Comparison of ENCODE assay signal across 29 cellular contexts in genomic region chr1:109634292-109634691, GRCh38. TPM values are rescaled to one million over a fixed set of nuclear protein-coding genes. Genes with fewer than 3 reads are reported as not detected.
DNase-seq lines count a peak whose midpoint lies in the region; ATAC-seq and TF ChIP-seq lines count a peak whose summit lies in the region.
"Had no signal": no experiment of that assay in that cellular context is flagged by ENCODE, and none has a peak within 500 bp of the region (broad histone marks: within the 10 kb centered on the region; RNA-seq: fewer than 3 reads in every experiment).

No MANE protein-coding gene starts in this region.

- peak; percentile 72 for ATAC-seq in activated CD4-positive, alpha-beta T cell treated with anti-CD3 and anti-CD28 coated beads for 36 hours
- no peak for ATAC-seq in naive thymus-derived CD4-positive, alpha-beta T cell
- ATAC-seq in HG03095 (IDR thresholded peaks at IDR 0.05; ENCODE audit: unreplicated experiment) (no peak), GM19467 (IDR thresholded peaks at IDR 0.05; ENCODE audit: unreplicated experiment) (no peak), GM18873 (IDR thresholded peaks at IDR 0.05; ENCODE audit: low FRiP score, unreplicated experiment) (no peak)
- ATAC-seq: lower lobe of right lung, right cardiac atrium had no signal

- intact Hi-C loops in activated CD4-positive, alpha-beta T cell treated with anti-CD3 and anti-CD28 coated beads for 36 hours (cut with DNase I, micrococcal nuclease) = no loop called here
- intact Hi-C loops in naive thymus-derived CD4-positive, alpha-beta T cell (cut with micrococcal nuclease) = no loop called here

- peak overlapping the region; percentile 9 for H3K27ac Mint-ChIP-seq in activated CD4-positive, alpha-beta T cell treated with anti-CD3 and anti-CD28 coated beads for 36 hours
- peak overlapping the region in 6 of 9 donors; percentile 26 to 77 (median 48) for H3K27ac Mint-ChIP-seq in naive thymus-derived CD4-positive, alpha-beta T cell
- H3K27ac Mint-ChIP-seq: activated naive CD4-positive, alpha-beta T cell treated with anti-CD3 and anti-CD28 coated beads, Interleukin-2, amount 10 ng/mL, durations not matched to agents 7 days and 5 days had no signal

- no peaks in the 10 kb centered on the region for H3K79me2 ChIP-seq in OCI-LY3 (ENCODE audit: low read length)

- H3K27ac ChIP-seq in OCI-LY3 (ENCODE audit: low read length) = peak overlapping the region; percentile 43; the same call in 1 of the 2 replicates
- H3K27ac ChIP-seq in naive thymus-derived CD4-positive, alpha-beta T cell (ENCODE audit: low read depth, low read length) = no peak overlapping the region
- H3K27ac ChIP-seq: GM23248, KMS-11, lower lobe of right lung had no signal

- no peaks in the 10 kb centered on the region for H3K9me3 Mint-ChIP-seq in activated CD4-positive, alpha-beta T cell treated with anti-CD3 and anti-CD28 coated beads for 36 hours (ENCODE audit: low read depth)
- peaks cover 0 to 1% (median 0%) of the 10 kb centered on the region in 11 donors for H3K9me3 Mint-ChIP-seq in naive thymus-derived CD4-positive, alpha-beta T cell
- H3K9me3 Mint-ChIP-seq: activated naive CD4-positive, alpha-beta T cell treated with anti-CD3 and anti-CD28 coated beads, Interleukin-2, amount 10 ng/mL, durations not matched to agents 7 days and 5 days had no signal

- H3K4me3 ChIP-seq in GM12865 (ENCODE audit: low read depth, low read length) (no peak overlapping the region), OCI-LY3 (ENCODE audit: low read length) (peak overlapping the region; percentile 53)
- H3K4me3 ChIP-seq in naive thymus-derived CD4-positive, alpha-beta T cell (ENCODE audit: low read length) = no peak overlapping the region
- H3K4me3 ChIP-seq: GM23248, lower lobe of right lung had no signal

- H3K36me3 Mint-ChIP-seq in activated CD4-positive, alpha-beta T cell treated with anti-CD3 and anti-CD28 coated beads for 36 hours (ENCODE audit: low read depth) = peaks cover 13% of the 10 kb centered on the region
- H3K36me3 Mint-ChIP-seq in naive thymus-derived CD4-positive, alpha-beta T cell = peaks cover 0 to 11% (median 3%) of the 10 kb centered on the region in 5 donors

- H3K4me1 ChIP-seq in OCI-LY3 (ENCODE audit: low read length) = peaks cover 24% of the 10 kb centered on the region
- peaks cover 0 to 10% of the 10 kb centered on the region in 2 donors for H3K4me1 ChIP-seq in naive thymus-derived CD4-positive, alpha-beta T cell (ENCODE audit: control insufficient read depth in 2 of 2, insufficient read depth in 2 of 2, low read length in 2 of 2)

- TF ChIP-seq CTCF in GM12865 (IDR thresholded peaks at IDR 0.05; ENCODE audit: insufficient read depth, low read depth, low read length, missing control alignments) (no peak), OCI-LY3 (IDR thresholded peaks at IDR 0.05; ENCODE audit: low read depth, low read length) (no peak)

- H3K27me3 Mint-ChIP-seq in activated CD4-positive, alpha-beta T cell treated with anti-CD3 and anti-CD28 coated beads for 36 hours = no peaks in the 10 kb centered on the region
- H3K27me3 Mint-ChIP-seq in naive thymus-derived CD4-positive, alpha-beta T cell = no peaks in the 10 kb centered on the region

- no peaks in the 10 kb centered on the region for H3K27me3 ChIP-seq in OCI-LY3 (ENCODE audit: low read depth, low read length)
- no peaks in the 10 kb centered on the region for H3K27me3 ChIP-seq in naive thymus-derived CD4-positive, alpha-beta T cell (ENCODE audit: control insufficient read depth in 2 of 2, insufficient read depth in 2 of 2, low read length in 2 of 2)
- H3K27me3 ChIP-seq: BE2C had no signal

- no peak overlapping the region; the same call in 1 of the 2 replicates for H3K9ac ChIP-seq in OCI-LY3 (ENCODE audit: low read length)
- H3K9ac ChIP-seq: GM23248, KMS-11 had no signal

- H3K4me3 Mint-ChIP-seq in activated CD4-positive, alpha-beta T cell treated with anti-CD3 and anti-CD28 coated beads for 36 hours = no peak overlapping the region
- H3K4me3 Mint-ChIP-seq in naive thymus-derived CD4-positive, alpha-beta T cell = peak overlapping the region in 1 of 10 donors; percentile 15
- H3K4me3 Mint-ChIP-seq: activated naive CD4-positive, alpha-beta T cell treated with anti-CD3 and anti-CD28 coated beads, Interleukin-2, amount 10 ng/mL, durations not matched to agents 7 days and 5 days had no signal

- CTCF ChIA-PET in activated CD4-positive, alpha-beta T cell treated with anti-CD3 and anti-CD28 coated beads for 36 hours (lab: Charles Lee) = interaction anchor here (0.5 to 15.1 kb wide), 4 partner anchors 16 to 105 kb away, joined by 3 to 190 read pairs (median 4); partner anchors contain the start of genes GNAI3 and GPR61
- CTCF ChIA-PET in naive thymus-derived CD4-positive, alpha-beta T cell (lab: Charles Lee) = interaction anchor here (0.6 to 2.6 kb wide), 3 partner anchors 86 to 837 kb away, joined by 3 to 8 read pairs (median 5); partner anchors contain the start of gene GNAI3

- DNase-seq in activated CD4-positive, alpha-beta T cell treated with anti-CD3 and anti-CD28 coated beads for 36 hours = peak; percentile 41
- DNase-seq in activated CD4-positive, alpha-beta T cell treated with anti-CD3 and anti-CD28 coated beads, Interleukin-2, amount 50 U/mL, for 4 hours = no peak
- DNase-seq in GM12865 (ENCODE audit: low read depth) = peak; percentile 56
- no peak for DNase-seq in naive thymus-derived CD4-positive, alpha-beta T cell
- DNase-seq: activated CD8-positive, alpha-beta memory T cell treated with anti-CD3 and anti-CD28 coated beads, Interleukin-2, amount 50 U/mL, for 48 hours; activated naive CD4-positive, alpha-beta T cell treated with anti-CD3 and anti-CD28 coated beads, Interleukin-2, amount 10 ng/mL, durations not matched to agents 7 days and 5 days; BE2C; Caco-2; cerebellar nuclear complex; effector CD4-positive, alpha-beta T cell; erythroblast; foreskin melanocyte; GM23248; hypothalamus; lower lobe of right lung; NCI-H1048; NCI-H2029; T1000 had no signal

- H2AFZ ChIP-seq in OCI-LY3 (ENCODE audit: low read depth, low read length) = no peak overlapping the region
- H2AFZ ChIP-seq: GM23248 had no signal

- H3K9me3 ChIP-seq in OCI-LY3 (ENCODE audit: insufficient read depth, low read length) = no peaks in the 10 kb centered on the region
- H3K9me3 ChIP-seq in naive thymus-derived CD4-positive, alpha-beta T cell (ENCODE audit: control insufficient read depth in 2 of 3, low read length in 3 of 3) = no peaks in the 10 kb centered on the region
- H3K9me3 ChIP-seq: BE2C, Caco-2, lower lobe of right lung had no signal

- no peaks in the 10 kb centered on the region for H4K20me1 ChIP-seq in OCI-LY3 (ENCODE audit: insufficient read depth, low read length)

- peaks cover 14% of the 10 kb centered on the region for H3K4me1 Mint-ChIP-seq in activated CD4-positive, alpha-beta T cell treated with anti-CD3 and anti-CD28 coated beads for 36 hours
- peaks cover 6 to 16% (median 11%) of the 10 kb centered on the region in 7 donors for H3K4me1 Mint-ChIP-seq in naive thymus-derived CD4-positive, alpha-beta T cell

- peak overlapping the region; percentile 75 for H3K4me2 ChIP-seq in OCI-LY3 (ENCODE audit: low read length)

- POLR2A ChIA-PET in activated CD4-positive, alpha-beta T cell treated with anti-CD3 and anti-CD28 coated beads for 36 hours (lab: Charles Lee) = no interaction called here
- POLR2A ChIA-PET in naive thymus-derived CD4-positive, alpha-beta T cell (lab: Charles Lee) = interaction anchor here (0.7 kb wide), 2 partner anchors 90 to 135 kb away, joined by 3 read pairs; no protein-coding TSS in a partner anchor

- H3K36me3 ChIP-seq in OCI-LY3 (replicated peaks; ENCODE audit: low read depth, low read length) = peaks cover 8% of the 10 kb centered on the region
- H3K36me3 ChIP-seq in naive thymus-derived CD4-positive, alpha-beta T cell (ENCODE audit: control insufficient read depth in 2 of 3, insufficient read depth in 3 of 3, low read length in 3 of 3) = peaks cover 6 to 29% (median 6%) of the 10 kb centered on the region in 3 experiments

RNA-seq across cellular contexts. Expression of gene AMPD2, which starts 14.7 kb away (rescaled TPM):
- 10 to 100 TPM; 73.5 to 99.5 TPM for total RNA-seq in activated CD4-positive, alpha-beta T cell treated with anti-CD3 and anti-CD28 coated beads for 36 hours
- total RNA-seq in naive thymus-derived CD4-positive, alpha-beta T cell = 100 to 1,000 TPM in 3 of 5 experiments, 10 to 100 TPM in 2; 82.8 to 403 (median 119) TPM
- polyA plus RNA-seq in naive thymus-derived CD4-positive, alpha-beta T cell = 10 to 100 TPM; 26.2 to 51.7 TPM

RNA-seq across cellular contexts. Expression of gene GNAT2, which starts 14.9 kb away (rescaled TPM):
- under 1 TPM; 0.26 to 0.64 TPM for total RNA-seq in activated CD4-positive, alpha-beta T cell treated with anti-CD3 and anti-CD28 coated beads for 36 hours
- total RNA-seq in naive thymus-derived CD4-positive, alpha-beta T cell = under 1 TPM in 1 of 5 experiments, not detected in 4; 0.39 TPM
- not detected for polyA plus RNA-seq in naive thymus-derived CD4-positive, alpha-beta T cell
- total RNA-seq: A172, astrocyte, Caco-2, GM23248, lower lobe of right lung, NCI-H460, right cardiac atrium, temporal lobe had no signal
- polyA plus RNA-seq: GM23248, right cardiac atrium had no signal

RNA-seq across cellular contexts. Expression of gene GSTM4, which starts 21.6 kb away (rescaled TPM):
- 10 to 100 TPM; 18.1 to 20.6 TPM for total RNA-seq in activated CD4-positive, alpha-beta T cell treated with anti-CD3 and anti-CD28 coated beads for 36 hours
- 10 to 100 TPM; 14.2 to 28.4 (median 16.1) TPM for total RNA-seq in naive thymus-derived CD4-positive, alpha-beta T cell
- 10 to 100 TPM in 1 of 2 donors, 1 to 10 TPM in 1; 3.1 to 15.0 TPM for polyA plus RNA-seq in naive thymus-derived CD4-positive, alpha-beta T cell

RNA-seq across cellular contexts. Expression of gene GSTM2, which starts 33.6 kb away (rescaled TPM):
- total RNA-seq in activated CD4-positive, alpha-beta T cell treated with anti-CD3 and anti-CD28 coated beads for 36 hours = 10 to 100 TPM; 18.7 to 23.9 TPM
- total RNA-seq in naive thymus-derived CD4-positive, alpha-beta T cell = 100 to 1,000 TPM in 3 of 5 experiments, 10 to 100 TPM in 2; 52.2 to 201 (median 109) TPM
- polyA plus RNA-seq in naive thymus-derived CD4-positive, alpha-beta T cell = 10 to 100 TPM; 64.6 to 72.2 TPM

RNA-seq across cellular contexts. Expression of gene GSTM1, which starts 53.3 kb away (rescaled TPM):
- 100 to 1,000 TPM in 1 of 2 experiments, 10 to 100 TPM in 1; 94.0 to 116 TPM for total RNA-seq in activated CD4-positive, alpha-beta T cell treated with anti-CD3 and anti-CD28 coated beads for 36 hours
- 10 to 100 TPM in 2 of 5 experiments, not detected in 3; 45.9 to 83.6 TPM for total RNA-seq in naive thymus-derived CD4-positive, alpha-beta T cell
- 10 to 100 TPM in 1 of 2 donors, not detected in 1; 62.4 TPM for polyA plus RNA-seq in naive thymus-derived CD4-positive, alpha-beta T cell
- total RNA-seq: A172, astrocyte, Caco-2, GM23248, lower lobe of right lung, osteoblast, temporal lobe had no signal
- polyA plus RNA-seq: GM23248 had no signal

Comparison
In these comparisons a context has a peak if more than half of its experiments do, and no peak if none do; other contexts are left out.
1. DNase-seq: peak in activated CD4-positive, alpha-beta T cell treated with anti-CD3 and anti-CD28 coated beads for 36 hours (single experiment) and GM12865 (single experiment); none in activated CD4-positive, alpha-beta T cell treated with anti-CD3 and anti-CD28 coated beads, Interleukin-2, amount 50 U/mL, for 4 hours (0 of 2) and naive thymus-derived CD4-positive, alpha-beta T cell (0 of 9).